In the genomic region with DNA sequence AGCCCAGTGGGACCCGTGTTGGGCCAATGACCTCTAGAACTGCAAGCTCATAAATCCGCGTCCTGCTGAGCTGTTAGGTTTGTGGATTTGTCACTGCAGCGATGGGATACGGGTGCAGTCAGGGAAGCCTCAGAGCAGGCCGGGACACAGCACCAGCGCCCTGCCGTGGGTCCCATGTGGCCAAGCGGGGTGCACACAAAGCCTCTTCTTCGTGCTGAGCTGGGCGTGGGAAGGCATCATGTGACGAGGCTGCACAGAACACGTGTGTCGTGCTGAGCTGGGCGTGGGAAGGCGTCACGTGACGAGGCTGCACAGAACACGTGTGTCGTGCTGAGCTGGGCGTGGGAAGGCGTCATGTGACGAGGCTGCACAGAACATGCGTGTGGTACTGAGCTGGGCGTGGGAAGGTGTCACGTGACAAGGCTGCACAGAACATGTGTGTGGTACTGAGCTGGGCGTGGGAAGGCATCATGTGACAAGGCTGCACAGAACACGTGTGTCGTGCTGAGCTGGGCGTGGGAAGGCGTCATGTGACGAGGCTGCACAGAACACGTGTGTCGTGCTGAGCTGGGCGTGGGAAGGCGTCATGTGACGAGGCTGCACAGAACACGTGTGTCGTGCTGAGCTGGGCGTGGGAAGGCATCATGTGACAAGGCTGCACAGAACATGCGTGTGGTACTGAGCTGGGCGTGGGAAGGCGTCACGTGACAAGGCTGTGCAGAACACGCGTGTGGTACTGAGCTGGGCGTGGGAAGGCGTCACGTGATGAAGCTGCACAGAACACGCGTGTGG, we compare ENCODE assay signal across 5 cellular contexts. TPM values are rescaled to one million over a fixed set of nuclear protein-coding genes. Genes with fewer than 3 reads are reported as not detected.
"Had no signal": no experiment of that assay in that cellular context is flagged by ENCODE, and none has a peak within 500 bp of the region (broad histone marks: within the 10 kb centered on the region; RNA-seq: fewer than 3 reads in every experiment).

No MANE protein-coding gene starts in this region.

RNA-seq across cellular contexts. Expression of a gene that starts 24.7 kb away (rescaled TPM):
- total RNA-seq: GM23338, H4, HFFc6, HT1080 had no signal
- polyA plus RNA-seq: IgD-negative memory B cell had no signal

RNA-seq across cellular contexts. Expression of a gene that starts 40.3 kb away (rescaled TPM):
- total RNA-seq: HFFc6, HT1080 had no signal
- polyA plus RNA-seq: IgD-negative memory B cell had no signal

RNA-seq across cellular contexts. Expression of a gene that starts 59.8 kb away (rescaled TPM):
- polyA plus RNA-seq: IgD-negative memory B cell had no signal
